In genomic region chr13:70090036-70090723, GRCh38 we compare ENCODE assay signal across 15 cellular contexts. TPM values are rescaled to one million over a fixed set of nuclear protein-coding genes. Genes with fewer than 3 reads are reported as not detected.
DNase-seq lines count a peak whose midpoint lies in the region; ATAC-seq, FAIRE-seq and TF ChIP-seq lines count a peak whose summit lies in the region.
"Had no signal": no experiment of that assay in that cellular context is flagged by ENCODE, and none has a peak within 500 bp of the region (broad histone marks: within the 10 kb centered on the region; RNA-seq: fewer than 3 reads in every experiment).

No MANE protein-coding gene starts in this region.

- no peak overlapping the region for H3K4me3 Mint-ChIP-seq in stimulated activated naive B cell treated with anti-CD40 and anti-IgM and Interleukin-4, amounts not matched to agents 10 μg/mL and 1 μg/mL and 100 μg/mL, for 72 hours
- H3K4me3 Mint-ChIP-seq in glutamatergic neuron (ENCODE audit: unreplicated experiment) = no peak overlapping the region
- no peak overlapping the region for H3K4me3 Mint-ChIP-seq in activated naive CD8-positive, alpha-beta T cell treated with anti-CD3 and anti-CD28 coated beads, Interleukin-2, amount 50 U/mL, for 24 hours

- H3K36me3 Mint-ChIP-seq in stimulated activated naive B cell treated with anti-CD40 and anti-IgM and Interleukin-4, amounts not matched to agents 10 μg/mL and 1 μg/mL and 100 μg/mL, for 72 hours = no peaks in the 10 kb centered on the region
- H3K36me3 Mint-ChIP-seq in glutamatergic neuron (ENCODE audit: unreplicated experiment) = no peaks in the 10 kb centered on the region
- no peaks in the 10 kb centered on the region for H3K36me3 Mint-ChIP-seq in activated naive CD8-positive, alpha-beta T cell treated with anti-CD3 and anti-CD28 coated beads, Interleukin-2, amount 50 U/mL, for 24 hours (ENCODE audit: low read depth)

- H3K4me1 Mint-ChIP-seq in stimulated activated naive B cell treated with anti-CD40 and anti-IgM and Interleukin-4, amounts not matched to agents 10 μg/mL and 1 μg/mL and 100 μg/mL, for 72 hours = no peaks in the 10 kb centered on the region
- H3K4me1 Mint-ChIP-seq in glutamatergic neuron (ENCODE audit: low read depth, unreplicated experiment) = peaks cover 6% of the 10 kb centered on the region
- H3K4me1 Mint-ChIP-seq in activated naive CD8-positive, alpha-beta T cell treated with anti-CD3 and anti-CD28 coated beads, Interleukin-2, amount 50 U/mL, for 24 hours = no peaks in the 10 kb centered on the region

- DNase-seq in RCC 7860 (ENCODE audit: low spot score) (no peak), glutamatergic neuron (no peak), NCI-H2029 (lab: John Stamatoyannopoulos, UW) (no peak)
- DNase-seq in stimulated activated naive B cell treated with anti-CD40 and anti-IgM and Interleukin-4, amounts not matched to agents 10 μg/mL and 1 μg/mL and 100 μg/mL, for 72 hours = no peak
- DNase-seq in activated naive CD8-positive, alpha-beta T cell treated with anti-CD3 and anti-CD28 coated beads, Interleukin-2, amount 50 U/mL, for 24 hours = no peak
- DNase-seq: activated CD4-positive, alpha-beta T cell treated with anti-CD3 and anti-CD28 coated beads, Interleukin-2, amount 50 U/mL, for 4 hours; aorta; GDM1 had no signal

- no peak for TF ChIP-seq CTCF in glutamatergic neuron (IDR thresholded peaks at IDR 0.05; ENCODE audit: partially characterized antibody, unreplicated experiment)

- no peaks in the 10 kb centered on the region for H3K27me3 Mint-ChIP-seq in stimulated activated naive B cell treated with anti-CD40 and anti-IgM and Interleukin-4, amounts not matched to agents 10 μg/mL and 1 μg/mL and 100 μg/mL, for 72 hours
- no peaks in the 10 kb centered on the region for H3K27me3 Mint-ChIP-seq in glutamatergic neuron (ENCODE audit: unreplicated experiment)
- no peaks in the 10 kb centered on the region for H3K27me3 Mint-ChIP-seq in activated naive CD8-positive, alpha-beta T cell treated with anti-CD3 and anti-CD28 coated beads, Interleukin-2, amount 50 U/mL, for 24 hours

- H3K27ac Mint-ChIP-seq in stimulated activated naive B cell treated with anti-CD40 and anti-IgM and Interleukin-4, amounts not matched to agents 10 μg/mL and 1 μg/mL and 100 μg/mL, for 72 hours = no peak overlapping the region
- no peak overlapping the region for H3K27ac Mint-ChIP-seq in glutamatergic neuron (ENCODE audit: unreplicated experiment)
- no peak overlapping the region for H3K27ac Mint-ChIP-seq in activated naive CD8-positive, alpha-beta T cell treated with anti-CD3 and anti-CD28 coated beads, Interleukin-2, amount 50 U/mL, for 24 hours

- peak; percentile 43 for FAIRE-seq in RCC 7860 (lab: Jason Lieb, UNC)
- FAIRE-seq: keratinocyte had no signal

- ATAC-seq in GM18511 (IDR thresholded peaks at IDR 0.05; ENCODE audit: unreplicated experiment) (peak; percentile 83), GM21786 (IDR thresholded peaks at IDR 0.05; ENCODE audit: unreplicated experiment) (peak; percentile 83), HG03135 (IDR thresholded peaks at IDR 0.05; ENCODE audit: unreplicated experiment) (peak; percentile 94)
- no peak for ATAC-seq in stimulated activated naive B cell treated with anti-CD40 and anti-IgM and Interleukin-4, amounts not matched to agents 10 μg/mL and 1 μg/mL and 100 μg/mL, for 72 hours (replicated peaks)
- ATAC-seq in activated naive CD8-positive, alpha-beta T cell treated with anti-CD3 and anti-CD28 coated beads, Interleukin-2, amount 50 U/mL, for 24 hours = no peak
- ATAC-seq: SK-N-SH treated with all-trans-retinoic acid at 6 μM for 48 hours had no signal

- H3K9me3 Mint-ChIP-seq in stimulated activated naive B cell treated with anti-CD40 and anti-IgM and Interleukin-4, amounts not matched to agents 10 μg/mL and 1 μg/mL and 100 μg/mL, for 72 hours = peaks cover 4 to 7% of the 10 kb centered on the region in 2 donors
- H3K9me3 Mint-ChIP-seq in glutamatergic neuron (ENCODE audit: unreplicated experiment) = no peaks in the 10 kb centered on the region
- peaks cover 12% of the 10 kb centered on the region for H3K9me3 Mint-ChIP-seq in activated naive CD8-positive, alpha-beta T cell treated with anti-CD3 and anti-CD28 coated beads, Interleukin-2, amount 50 U/mL, for 24 hours

RNA-seq across cellular contexts. Expression of gene ATXN8OS, which starts 17.4 kb away (rescaled TPM):
- not detected for total RNA-seq in glutamatergic neuron (ENCODE audit: unreplicated experiment)
- total RNA-seq: aorta, glomerular endothelial cell, subcutaneous adipose tissue had no signal

RNA-seq across cellular contexts. Expression of gene KLHL1, which starts 18.1 kb away (rescaled TPM):
- total RNA-seq in glutamatergic neuron (ENCODE audit: unreplicated experiment) = not detected
- total RNA-seq: aorta, glomerular endothelial cell, subcutaneous adipose tissue had no signal

Comparison
In these comparisons a context has a peak if more than half of its experiments do, and no peak if none do; other contexts are left out.
1. ATAC-seq: peak in GM18511 (single experiment), GM21786 (single experiment) and HG03135 (single experiment); none in stimulated activated naive B cell treated with anti-CD40 and anti-IgM and Interleukin-4, amounts not matched to agents 10 μg/mL and 1 μg/mL and 100 μg/mL, for 72 hours (0 of 2) and activated naive CD8-positive, alpha-beta T cell treated with anti-CD3 and anti-CD28 coated beads, Interleukin-2, amount 50 U/mL, for 24 hours (single experiment).